ENCODE assay signal across 1 cellular context in genomic region chr20:63955846-63956663, GRCh38.
TF ChIP-seq lines count a peak whose summit lies in the region.

UCKL1 (minus strand) TSS chr20:63956416; CDS start chr20:63956372, 44 bp downstream.

TF ChIP-seq in K562, 482 proteins besides CTCF, POLR2A, EP300 and RAD21 (continued from another document and continues in another):
- no peak for TF ChIP-seq ZBTB40 (IDR thresholded peaks at IDR 0.05)
- no peak for TF ChIP-seq ZBTB40 (CRISPR knock-in tag; IDR thresholded peaks at IDR 0.05)
- TF ChIP-seq TRIM25 (IDR thresholded peaks at IDR 0.05; ENCODE audit: borderline replicate concordance): no peak
- peak; percentile 38; the same call in 1 of the 2 replicates for TF ChIP-seq ZBTB7A (IDR thresholded peaks at IDR 0.05; ENCODE audit: borderline replicate concordance, control insufficient read depth, low read depth, low read length)
- no peak for TF ChIP-seq ZNF24 (IDR thresholded peaks at IDR 0.05)
- TF ChIP-seq DMBX1 (CRISPR knock-in tag; IDR thresholded peaks at IDR 0.05; ENCODE audit: borderline replicate concordance): peak; percentile 82; the same call in 1 of the 2 replicates
- TF ChIP-seq NR2F6 (CRISPR knock-in tag; IDR thresholded peaks at IDR 0.05): no peak
- TF ChIP-seq BHLHE40 (IDR thresholded peaks at IDR 0.05; ENCODE audit: low read length): peak; percentile 88
- TF ChIP-seq ATF6 (CRISPR knock-in tag; IDR thresholded peaks at IDR 0.05): peak; percentile 48; the same call in 1 of the 2 replicates
- TF ChIP-seq ZNF239 (CRISPR knock-in tag; IDR thresholded peaks at IDR 0.05): 0 out of 2 replicates have a peak, but pooled peaks have one; percentile 27
- TF ChIP-seq NR4A1 (CRISPR knock-in tag; IDR thresholded peaks at IDR 0.05): peak; percentile 34; the same call in 1 of the 2 replicates
- no peak for TF ChIP-seq NR4A1 (tag; IDR thresholded peaks at IDR 0.05)
- TF ChIP-seq CBFA2T2 (conservative IDR thresholded peaks at IDR 0.05): 0 out of 2 replicates have a peak, but pooled peaks have one; percentile 25
- TF ChIP-seq OTX1 (CRISPR knock-in tag; IDR thresholded peaks at IDR 0.05): 0 out of 2 replicates have a peak, but pooled peaks have one; percentile 24
- no peak for TF ChIP-seq MCM2 (IDR thresholded peaks at IDR 0.05; ENCODE audit: low read depth)
- TF ChIP-seq XRCC5 (IDR thresholded peaks at IDR 0.05; ENCODE audit: low read depth, low read length): peak; percentile 9; the same call in 1 of the 2 replicates
- TF ChIP-seq MGA (IDR thresholded peaks at IDR 0.05): peak; percentile 42; the same call in 1 of the 2 replicates
- TF ChIP-seq USF2 (CRISPR knock-in tag; IDR thresholded peaks at IDR 0.05): peak; percentile 89
- no peak for TF ChIP-seq RFX7 (CRISPR knock-in tag; IDR thresholded peaks at IDR 0.05)
- TF ChIP-seq ZNF41 (CRISPR knock-in tag; conservative IDR thresholded peaks at IDR 0.05): no peak
- TF ChIP-seq ZHX1 (conservative IDR thresholded peaks at IDR 0.05; ENCODE audit: low read length): no peak
- no peak for TF ChIP-seq ZNF717 (CRISPR knock-in tag; IDR thresholded peaks at IDR 0.05)
- TF ChIP-seq TRIM24 (IDR thresholded peaks at IDR 0.05): 0 out of 4 replicates have a peak, but pooled peaks of 1 of the 2 experiments have one; percentile 24
